ENCODE assay signal across 28 cellular contexts in the genomic region with DNA sequence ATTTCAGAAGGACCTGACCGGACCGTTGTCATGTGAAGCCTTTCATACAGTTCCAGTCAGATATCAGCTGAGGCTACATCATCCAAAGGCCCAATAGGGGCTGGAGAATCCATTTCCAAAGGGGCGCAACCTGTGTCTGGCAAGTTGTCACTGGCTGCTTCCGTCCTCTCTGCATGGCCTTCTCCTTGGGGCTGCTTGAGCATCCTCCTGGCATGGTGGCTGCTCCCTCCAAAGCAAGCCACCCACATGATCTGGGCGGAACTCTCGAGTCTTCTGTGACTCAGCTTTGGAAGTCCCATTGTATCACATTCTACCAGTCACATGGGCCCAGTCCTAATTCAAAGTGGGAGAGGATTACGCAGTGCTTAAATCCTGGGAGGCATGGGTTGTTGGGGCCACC.
"Had no signal": no experiment of that assay in that cellular context is flagged by ENCODE, and none has a peak within 500 bp of the region (broad histone marks: within the 10 kb centered on the region; RNA-seq: fewer than 3 reads in every experiment).

No MANE protein-coding gene starts in this region.

- DNase-seq: immature natural killer cell; left ventricle myocardium inferior; mesendoderm; naive B cell; natural killer cell; nephron progenitor cell; occipital lobe; pancreas; retina; stimulated activated CD4-positive, alpha-beta T cell treated with anti-CD3 and anti-CD28 coated beads, Interleukin-12 subunit alpha, Interleukin-12 subunit beta, amount 100 ng/mL, for 4 hours; stimulated activated CD4-positive, alpha-beta T cell treated with anti-CD3 and anti-CD28 coated beads, Interleukin-15, amount 100 ng/mL, for 24 hours; stimulated activated CD4-positive, alpha-beta T cell treated with anti-CD3 and anti-CD28 coated beads, Interleukin-2, amount 100 ng/mL, for 24 hours; stimulated activated CD4-positive, alpha-beta T cell treated with anti-CD3 and anti-CD28 coated beads, Interleukin-4, amount 100 ng/mL, for 1 hour; stimulated activated naive B cell treated with anti-CD40 and anti-IgM and Interleukin-4, amounts not matched to agents 10 μg/mL and 1 μg/mL and 100 μg/mL, for 72 hours; stimulated activated naive CD8-positive, alpha-beta T cell treated with anti-CD3 and anti-CD28 coated beads, Interleukin-15, Interleukin-2, amounts not matched to agents 100 U/mL and 50 U/mL, for 24 hours; testis; thyroid gland; transverse colon; upper lobe of right lung had no signal

- H3K27me3 ChIP-seq: neural progenitor cell, neutrophil, pancreas, testis, thyroid gland, transverse colon, upper lobe of right lung had no signal

- H3K36me3 Mint-ChIP-seq: mesothelial cell of epicardium; naive B cell; natural killer cell; neural progenitor cell; stimulated activated naive B cell treated with anti-CD40 and anti-IgM and Interleukin-4, amounts not matched to agents 10 μg/mL and 1 μg/mL and 100 μg/mL, for 72 hours had no signal

- H3K4me3 Mint-ChIP-seq: immature natural killer cell; mesothelial cell of epicardium; naive B cell; natural killer cell; nephron progenitor cell; neural progenitor cell; stimulated activated naive B cell treated with anti-CD40 and anti-IgM and Interleukin-4, amounts not matched to agents 10 μg/mL and 1 μg/mL and 100 μg/mL, for 72 hours had no signal

- H3K27ac ChIP-seq: left ventricle myocardium inferior, neural progenitor cell, neutrophil, pancreas, prostate gland, skin epidermis, stomach, testis, thyroid gland, transverse colon, upper lobe of right lung had no signal

- H3K9me3 Mint-ChIP-seq: mesothelial cell of epicardium, nephron progenitor cell, neural progenitor cell had no signal

- H3K4me1 ChIP-seq: left ventricle myocardium inferior, pancreas, prostate gland, stomach, testis, thyroid gland, transverse colon, upper lobe of right lung had no signal

- H3K4me1 Mint-ChIP-seq: immature natural killer cell; mesothelial cell of epicardium; natural killer cell; stimulated activated naive B cell treated with anti-CD40 and anti-IgM and Interleukin-4, amounts not matched to agents 10 μg/mL and 1 μg/mL and 100 μg/mL, for 72 hours had no signal

- ATAC-seq: natural killer cell; pancreas; right cardiac atrium; sciatic nerve; stimulated activated naive B cell treated with anti-CD40 and anti-IgM and Interleukin-4, amounts not matched to agents 10 μg/mL and 1 μg/mL and 100 μg/mL, for 72 hours; upper lobe of right lung had no signal

- H3K9me3 ChIP-seq: neutrophil, pancreas, prostate gland, testis, thyroid gland, transverse colon, upper lobe of right lung had no signal

- H3K4me3 ChIP-seq: left ventricle myocardium inferior, lung, neural progenitor cell, pancreas, prostate gland, skin epidermis, stomach, testis, thyroid gland, transverse colon, upper lobe of right lung had no signal

- H3K27ac Mint-ChIP-seq: immature natural killer cell; mesothelial cell of epicardium; naive B cell; natural killer cell; nephron progenitor cell; neural progenitor cell; stimulated activated naive B cell treated with anti-CD40 and anti-IgM and Interleukin-4, amounts not matched to agents 10 μg/mL and 1 μg/mL and 100 μg/mL, for 72 hours had no signal

- H3K36me3 ChIP-seq: left ventricle myocardium inferior, neural progenitor cell, neutrophil, pancreas, prostate gland, stomach, thyroid gland, transverse colon, upper lobe of right lung had no signal
